ENCODE assay signal across 17 cellular contexts in the genomic region with DNA sequence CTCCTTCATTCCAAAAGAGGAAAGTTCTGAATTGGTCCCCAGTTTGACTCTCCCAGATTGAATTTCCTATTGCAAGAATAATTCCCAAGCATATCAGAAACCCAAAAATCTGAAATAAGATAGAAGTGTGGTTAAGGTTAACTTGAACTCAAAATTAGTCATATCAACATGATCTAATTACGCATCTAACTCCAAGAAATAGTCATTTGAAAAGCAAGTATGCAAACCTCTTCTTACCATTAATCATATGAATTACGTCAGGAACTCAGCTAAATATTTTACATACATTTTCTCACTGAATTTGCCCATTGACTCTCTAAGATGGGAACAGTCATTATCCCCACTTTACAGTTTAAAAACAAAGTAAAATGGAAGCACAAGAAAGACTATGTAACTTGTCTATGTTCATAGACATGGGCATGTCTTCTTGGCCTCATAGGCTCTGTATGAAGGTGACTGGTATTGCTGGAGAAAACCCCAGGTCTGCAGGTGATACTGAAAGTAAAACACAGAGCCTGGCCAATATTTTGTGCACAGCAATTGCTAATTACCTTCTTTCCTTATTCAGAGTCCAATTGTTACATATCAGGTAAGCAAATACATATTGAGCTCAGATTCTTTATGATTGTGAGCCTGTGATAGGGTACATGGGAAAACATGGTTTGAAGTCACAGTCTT.
"Had no signal": no experiment of that assay in that cellular context is flagged by ENCODE, and none has a peak within 500 bp of the region (broad histone marks: within the 10 kb centered on the region; RNA-seq: fewer than 3 reads in every experiment).

No MANE protein-coding gene starts in this region.

- H3K27ac Mint-ChIP-seq: activated CD4-positive, alpha-beta memory T cell treated with anti-CD3 and anti-CD28 coated beads for 36 hours; activated naive CD8-positive, alpha-beta T cell treated with anti-CD3 and anti-CD28 coated beads for 36 hours; naive B cell had no signal

- H3K9me3 ChIP-seq: transverse colon, vagina had no signal

- H3K4me3 ChIP-seq: coronary artery, lung, skin epidermis, transverse colon, vagina had no signal

- H3K9me3 Mint-ChIP-seq: activated CD4-positive, alpha-beta memory T cell treated with anti-CD3 and anti-CD28 coated beads for 36 hours; activated naive CD8-positive, alpha-beta T cell treated with anti-CD3 and anti-CD28 coated beads for 36 hours; central memory CD8-positive, alpha-beta T cell; naive B cell had no signal

- H3K36me3 ChIP-seq: brain microvascular endothelial cell, vagina had no signal

- H3K4me1 Mint-ChIP-seq: activated naive CD8-positive, alpha-beta T cell treated with anti-CD3 and anti-CD28 coated beads for 36 hours; naive B cell had no signal

- ATAC-seq: esophagus mucosa; stimulated activated naive CD8-positive, alpha-beta T cell treated with anti-CD3 and anti-CD28 coated beads, Interleukin-15, Interleukin-2, amounts not matched to agents 100 U/mL and 50 U/mL, for 24 hours had no signal

- H3K27ac ChIP-seq: brain microvascular endothelial cell, coronary artery, skin epidermis, transverse colon, vagina, VCaP had no signal

- H3K36me3 Mint-ChIP-seq: activated CD4-positive, alpha-beta memory T cell treated with anti-CD3 and anti-CD28 coated beads for 36 hours; activated naive CD8-positive, alpha-beta T cell treated with anti-CD3 and anti-CD28 coated beads for 36 hours; naive B cell had no signal

- H3K27me3 ChIP-seq: brain microvascular endothelial cell, transverse colon, vagina had no signal

- H3K4me1 ChIP-seq: transverse colon, vagina had no signal

- H3K4me3 Mint-ChIP-seq: activated CD4-positive, alpha-beta memory T cell treated with anti-CD3 and anti-CD28 coated beads for 36 hours; activated naive CD8-positive, alpha-beta T cell treated with anti-CD3 and anti-CD28 coated beads for 36 hours; central memory CD8-positive, alpha-beta T cell; naive B cell had no signal

- H3K27me3 Mint-ChIP-seq: naive B cell had no signal

- DNase-seq: activated CD4-positive, alpha-beta memory T cell treated with anti-CD3 and anti-CD28 coated beads for 36 hours; activated CD4-positive, alpha-beta T cell treated with anti-CD3 and anti-CD28 coated beads for 1 hour; activated naive CD8-positive, alpha-beta T cell treated with anti-CD3 and anti-CD28 coated beads for 36 hours; brain microvascular endothelial cell; islet precursor cell; naive B cell; posterior cingulate gyrus; stimulated activated CD4-positive, alpha-beta T cell treated with anti-CD3 and anti-CD28 coated beads, Interleukin-4, amount 100 ng/mL, for 24 hours; stimulated activated naive CD8-positive, alpha-beta T cell treated with anti-CD3 and anti-CD28 coated beads, Interleukin-15, Interleukin-2, amounts not matched to agents 100 U/mL and 50 U/mL, for 24 hours; transverse colon had no signal
